In genomic region chr1:162790303-162790984, GRCh38 we compare ENCODE assay signal across 8 cellular contexts. TPM values are rescaled to one million over a fixed set of nuclear protein-coding genes. Genes with fewer than 3 reads are reported as not detected.
DNase-seq lines count a peak whose midpoint lies in the region; ATAC-seq, FAIRE-seq and TF ChIP-seq lines count a peak whose summit lies in the region.
"Not testable (repeated sequence)": the region's sequence is repeated elsewhere in the genome, so short reads cannot be mapped to it uniquely, and the experiment has no call there.

A gene with protein sequence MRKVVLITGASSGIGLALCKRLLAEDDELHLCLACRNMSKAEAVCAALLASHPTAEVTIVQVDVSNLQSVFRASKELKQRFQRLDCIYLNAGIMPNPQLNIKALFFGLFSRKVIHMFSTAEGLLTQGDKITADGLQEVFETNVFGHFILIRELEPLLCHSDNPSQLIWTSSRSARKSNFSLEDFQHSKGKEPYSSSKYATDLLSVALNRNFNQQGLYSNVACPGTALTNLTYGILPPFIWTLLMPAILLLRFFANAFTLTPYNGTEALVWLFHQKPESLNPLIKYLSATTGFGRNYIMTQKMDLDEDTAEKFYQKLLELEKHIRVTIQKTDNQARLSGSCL (plus strand): TSS chr1:162790702. CDS start chr1:162790801, 99 bp downstream.

- not testable (repeated sequence) for H4K20me1 ChIP-seq in smooth muscle cell (ENCODE audit: low read depth)

- not testable (repeated sequence) for H3K9me3 Mint-ChIP-seq in WTC11

- H3K4me3 Mint-ChIP-seq in WTC11: peak within 1 kb of the TSS; percentile 85

- not testable (repeated sequence) for H3K36me3 ChIP-seq in bronchial epithelial cell (ENCODE audit: control insufficient read depth, insufficient read depth, low read length); smooth muscle cell (ENCODE audit: low read depth)

- H3F3A ChIP-seq in smooth muscle cell (ENCODE audit: low read depth): not testable (repeated sequence)

- peak within 1 kb of the TSS; percentile 82 for H2AFZ ChIP-seq in smooth muscle cell (ENCODE audit: low read depth)

- H3K27me3 ChIP-seq in bronchial epithelial cell (ENCODE audit: control insufficient read depth, insufficient read depth, low read length); smooth muscle cell (ENCODE audit: low read depth): not testable (repeated sequence)

- H3K27ac Mint-ChIP-seq in WTC11: peak within 1 kb of the TSS; percentile 94

- H3K4me2 ChIP-seq in smooth muscle cell: peak within 1 kb of the TSS; percentile 86

- H3K27me3 Mint-ChIP-seq in WTC11 (ENCODE audit: low read depth): not testable (repeated sequence)

- ATAC-seq in HG03175 (IDR thresholded peaks at IDR 0.05; ENCODE audit: unreplicated experiment): peak; percentile 99
- peak; percentile 99 for ATAC-seq in WTC11

- CTCF ChIA-PET in AG04449 (lab: Yijun Ruan, JAX): not testable (repeated sequence)
- CTCF ChIA-PET in WTC11 (lab: Charles Lee): interaction anchor here (0.6 kb wide), 1 partner anchor 1565 kb away, joined by 3 read pairs; no protein-coding TSS in a partner anchor

- not testable (repeated sequence) for TF ChIP-seq CTCF in AG04449 (IDR thresholded peaks at IDR 0.05; ENCODE audit: insufficient read depth, low read length, missing control alignments); WTC11 (IDR thresholded peaks at IDR 0.05); bronchial epithelial cell (IDR thresholded peaks at IDR 0.05; ENCODE audit: insufficient read depth, low read length, severe bottlenecking); smooth muscle cell (IDR thresholded peaks at IDR 0.05; ENCODE audit: borderline replicate concordance, insufficient read depth, poor library complexity, severe bottlenecking)

- in situ Hi-C loops in GM18951 (cut with MboI; ENCODE audit: low sequenced_read_pairs, unreplicated experiment): not testable (repeated sequence)

- peaks cover 10% of the 10 kb centered on the region for H3K36me3 Mint-ChIP-seq in WTC11

- not testable (repeated sequence) for H3K79me2 ChIP-seq in smooth muscle cell (ENCODE audit: low read depth)

- not testable (repeated sequence) for H3K9me3 ChIP-seq in smooth muscle cell (replicated peaks; ENCODE audit: low read depth)

- H3K4me1 ChIP-seq in smooth muscle cell (ENCODE audit: low read depth): not testable (repeated sequence)

- peak within 1 kb of the TSS; percentile 62 for H3K27ac ChIP-seq in smooth muscle cell (ENCODE audit: low read depth)

- peak; percentile 61 for TF ChIP-seq POLR2A in GM18951 (IDR thresholded peaks at IDR 0.05; ENCODE audit: extremely low read depth, insufficient read depth, insufficient read length)

- DNase-seq in AG04449 (ENCODE audit: low read depth, low spot score); smooth muscle cell (lab: John Stamatoyannopoulos, UW; ENCODE audit: unreplicated experiment): not testable (repeated sequence)
- DNase-seq in NCI-H2227 treated with DMSO at 0.1 percent for 48 hours (lab: John Stamatoyannopoulos, UW) (peak; percentile 46), WTC11 (ENCODE audit: low spot score) (peak; percentile 86), bronchial epithelial cell (ENCODE audit: low read depth) (peak; percentile 52), iPS-NIHi7 (ENCODE audit: extremely low spot score) (peak; percentile 48)

- POLR2A ChIA-PET in AG04449 (lab: Yijun Ruan, JAX); WTC11 (lab: Charles Lee): not testable (repeated sequence)

- H3K4me3 ChIP-seq in AG04449 (ENCODE audit: low read depth, low read length) (peak within 1 kb of the TSS; percentile 62), bronchial epithelial cell (ENCODE audit: low read depth, low read length) (peak within 1 kb of the TSS; percentile 49), smooth muscle cell (peak within 1 kb of the TSS; percentile 56)

- FAIRE-seq in bronchial epithelial cell (lab: Jason Lieb, UNC): peak; percentile 88

- not testable (repeated sequence) for H3K4me1 Mint-ChIP-seq in WTC11

- WGBS in smooth muscle cell (ENCODE audit: low lambda C conversion rate): 5% methylated on average over 27 of the region's 49 CpGs

- not testable (repeated sequence) for H3K9ac ChIP-seq in smooth muscle cell (ENCODE audit: low read depth)

TF ChIP-seq in WTC11, 78 proteins besides CTCF, POLR2A, EP300 and RAD21:
- TF ChIP-seq CREM (CRISPR knock-in tag; IDR thresholded peaks at IDR 0.05) (0 out of 2 replicates have a peak, but pooled peaks have one; percentile 10), SP1 (CRISPR knock-in tag; conservative IDR thresholded peaks at IDR 0.05) (peak; percentile 58)

RNA-seq across cellular contexts. Expression of the gene that starts here (rescaled TPM):
- 25.0 to 32.9 TPM (median 30.6 TPM) in 3 replicates for total RNA-seq in WTC11 (2021)
- total RNA-seq in bronchial epithelial cell: 20.2 and 20.5 TPM in 2 replicates
- total RNA-seq in smooth muscle cell: 15.5 and 18.9 TPM in 2 replicates
- polyA plus RNA-seq in smooth muscle cell: 11.6 and 12.4 TPM in 2 replicates
